Comparison of ENCODE assay signal across 10 cellular contexts in the genomic region with DNA sequence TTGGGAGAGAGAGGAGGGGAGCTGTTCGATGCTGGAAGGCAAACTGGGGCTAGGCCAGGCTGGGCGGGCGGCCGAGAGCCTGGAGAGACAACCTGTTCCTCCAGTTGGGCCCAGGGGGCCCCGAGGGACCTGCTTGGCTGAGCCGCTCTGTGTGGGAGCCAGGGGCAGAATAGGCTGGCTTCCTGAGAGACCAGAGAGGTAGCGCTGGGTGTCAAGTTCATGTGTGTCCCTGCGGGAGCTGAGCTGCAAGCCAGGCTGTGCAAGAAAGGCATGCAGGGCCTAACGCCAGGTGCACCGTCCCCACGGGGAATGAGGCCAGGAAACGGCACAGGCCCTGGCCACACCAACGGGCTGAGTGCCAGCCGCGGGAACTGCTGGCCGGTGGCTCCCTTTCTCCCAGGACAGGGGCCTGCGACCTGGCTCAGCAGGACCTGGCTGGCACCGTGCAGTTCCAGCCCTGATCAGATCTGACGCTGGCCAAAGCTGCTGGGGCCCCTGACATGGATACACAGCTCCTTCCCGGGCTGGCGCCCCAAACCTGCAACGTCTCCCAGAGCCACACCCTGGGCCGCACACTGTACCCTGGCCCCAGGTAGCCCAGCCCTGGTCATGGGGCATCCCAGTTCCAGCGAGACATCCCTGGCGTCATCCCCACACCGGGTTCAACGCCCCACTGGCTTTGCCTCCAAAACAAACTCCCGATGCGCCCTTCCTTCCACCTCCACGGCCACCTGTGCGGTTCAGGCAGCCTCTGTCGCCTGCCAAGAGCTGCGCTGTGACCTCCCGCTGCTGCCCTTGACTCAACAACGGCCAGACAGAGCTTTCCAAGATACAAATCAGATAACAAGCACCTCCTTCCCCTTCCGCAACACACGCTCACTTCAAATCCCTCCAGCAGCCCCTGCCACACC.
DNase-seq lines count a peak whose midpoint lies in the region; ATAC-seq, FAIRE-seq and TF ChIP-seq lines count a peak whose summit lies in the region.
"Had no signal": no experiment of that assay in that cellular context is flagged by ENCODE, and none has a peak within 500 bp of the region (broad histone marks: within the 10 kb centered on the region; RNA-seq: fewer than 3 reads in every experiment).

No MANE protein-coding gene starts in this region.

- no peak overlapping the region for H3K9ac ChIP-seq in astrocyte (ENCODE audit: low read length)
- no peak overlapping the region for H3K9ac ChIP-seq in liver (ENCODE audit: low read depth in 1 of 2, low read length in 2 of 2)

- FAIRE-seq in astrocyte (lab: Jason Lieb, UNC): no peak
- FAIRE-seq: colon, GM18507 had no signal

- peaks cover 4% of the 10 kb centered on the region for H3K4me1 Mint-ChIP-seq in astrocyte (ENCODE audit: low read depth, unreplicated experiment)

- H3K27ac Mint-ChIP-seq in astrocyte (ENCODE audit: unreplicated experiment): peak overlapping the region; percentile 62

- H3K4me1 ChIP-seq in astrocyte (ENCODE audit: insufficient read depth, low read length) (peaks cover 6% of the 10 kb centered on the region), liver (ENCODE audit: control insufficient read depth in 4 of 4, insufficient read depth in 4 of 4, low read length in 3 of 4) (peaks cover 22 to 36% (median 30%) of the 10 kb centered on the region in 4 donors), thyroid gland (peaks cover 23 to 31% of the 10 kb centered on the region in 2 donors)

- H3K9me3 Mint-ChIP-seq in astrocyte (ENCODE audit: unreplicated experiment): no peaks in the 10 kb centered on the region

- peaks cover 100% of the 10 kb centered on the region for H3K79me2 ChIP-seq in astrocyte (ENCODE audit: insufficient read depth, low read length)

- no peak overlapping the region for H2AFZ ChIP-seq in astrocyte (ENCODE audit: low read depth, low read length)

- H4K20me1 ChIP-seq in astrocyte (ENCODE audit: insufficient read depth, low read length): peaks cover 100% of the 10 kb centered on the region

- ATAC-seq in GM18858 (IDR thresholded peaks at IDR 0.05; ENCODE audit: unreplicated experiment): no peak
- no peak for ATAC-seq in GM19324 (IDR thresholded peaks at IDR 0.05; ENCODE audit: low FRiP score, unreplicated experiment)
- no peak for ATAC-seq in HG03025 (IDR thresholded peaks at IDR 0.05; ENCODE audit: low FRiP score, unreplicated experiment)

- no peak overlapping the region for H3K4me3 ChIP-seq in astrocyte (ENCODE audit: insufficient read depth, low read depth, low read length)
- H3K4me3 ChIP-seq in liver (ENCODE audit: low read depth in 1 of 3, low read length in 3 of 3): no peak overlapping the region
- no peak overlapping the region for H3K4me3 ChIP-seq in thyroid gland (replicated peaks in 1 of 3)

- no peak overlapping the region for H3K4me2 ChIP-seq in astrocyte (ENCODE audit: low read length)

- H3K27me3 Mint-ChIP-seq in astrocyte (ENCODE audit: low read depth, unreplicated experiment): no peaks in the 10 kb centered on the region

- peak overlapping the region; percentile 47 for H3K4me3 Mint-ChIP-seq in astrocyte (ENCODE audit: unreplicated experiment)

- TF ChIP-seq RAD21 in liver (IDR thresholded peaks at IDR 0.05): peak; percentile 39 to 53

- TF ChIP-seq POLR2A in thyroid gland (IDR thresholded peaks at IDR 0.05): no peak

- H3K9me3 ChIP-seq in astrocyte (ENCODE audit: insufficient read depth, low read depth, low read length) (no peaks in the 10 kb centered on the region), liver (ENCODE audit: control insufficient read depth in 4 of 4, low read length in 3 of 4) (no peaks in the 10 kb centered on the region), thyroid gland (no peaks in the 10 kb centered on the region)

- DNase-seq in NCI-H1436 (lab: John Stamatoyannopoulos, UW): peak; percentile 74
- DNase-seq in astrocyte (ENCODE audit: low read depth): no peak
- DNase-seq in thyroid gland: peak; percentile 95 to 97
- DNase-seq in OCI-M1 (lab: John Stamatoyannopoulos, UW): no peak

- H3K36me3 ChIP-seq in astrocyte (ENCODE audit: insufficient read depth, low read length) (peaks cover 43% of the 10 kb centered on the region), liver (ENCODE audit: control insufficient read depth in 4 of 4, insufficient read depth in 3 of 4, low read depth in 1 of 4, low read length in 3 of 4) (peaks cover 0 to 30% (median 12%) of the 10 kb centered on the region in 4 donors), thyroid gland (peaks cover 13 to 15% of the 10 kb centered on the region in 2 donors)

- 23% methylated on average over 37 of the region's 37 CpGs for WGBS in liver
- 10 to 25% methylated on average over 26 of the region's 37 CpGs for WGBS in thyroid gland, 2 donors

- no peak overlapping the region for H3K27ac ChIP-seq in astrocyte (ENCODE audit: low read depth, low read length)
- peak overlapping the region; percentile 56 to 72 for H3K27ac ChIP-seq in liver (ENCODE audit: low read depth in 1 of 2, low read length in 2 of 2)
- peak overlapping the region; percentile 79 to 85 (median 84) for H3K27ac ChIP-seq in thyroid gland

- H3K36me3 Mint-ChIP-seq in astrocyte (ENCODE audit: low read depth, unreplicated experiment): peaks cover 14% of the 10 kb centered on the region

- H3K27me3 ChIP-seq in astrocyte (ENCODE audit: insufficient read depth, low read length): no peaks in the 10 kb centered on the region
- no peaks in the 10 kb centered on the region for H3K27me3 ChIP-seq in liver (ENCODE audit: control insufficient read depth in 4 of 4, insufficient read depth in 4 of 4, low read length in 3 of 4)
- no peaks in the 10 kb centered on the region for H3K27me3 ChIP-seq in thyroid gland

- intact Hi-C loops in thyroid gland (cut with DNase I): loop anchor here (10.0 kb wide), 1 partner anchor 405 kb away; no protein-coding TSS in a partner anchor

- no peak for TF ChIP-seq CTCF in astrocyte (IDR thresholded peaks at IDR 0.05; ENCODE audit: insufficient read depth, low read depth, low read length)
- TF ChIP-seq CTCF in liver (IDR thresholded peaks at IDR 0.05; ENCODE audit: low read depth, low read length, missing input control): no peak
- TF ChIP-seq CTCF in thyroid gland (IDR thresholded peaks at IDR 0.05): peak in 1 of 6 experiments; percentile 8

TF ChIP-seq in liver, 16 proteins besides CTCF, POLR2A, EP300 and RAD21 (continues in another document):
- TF ChIP-seq, protein P1, sequence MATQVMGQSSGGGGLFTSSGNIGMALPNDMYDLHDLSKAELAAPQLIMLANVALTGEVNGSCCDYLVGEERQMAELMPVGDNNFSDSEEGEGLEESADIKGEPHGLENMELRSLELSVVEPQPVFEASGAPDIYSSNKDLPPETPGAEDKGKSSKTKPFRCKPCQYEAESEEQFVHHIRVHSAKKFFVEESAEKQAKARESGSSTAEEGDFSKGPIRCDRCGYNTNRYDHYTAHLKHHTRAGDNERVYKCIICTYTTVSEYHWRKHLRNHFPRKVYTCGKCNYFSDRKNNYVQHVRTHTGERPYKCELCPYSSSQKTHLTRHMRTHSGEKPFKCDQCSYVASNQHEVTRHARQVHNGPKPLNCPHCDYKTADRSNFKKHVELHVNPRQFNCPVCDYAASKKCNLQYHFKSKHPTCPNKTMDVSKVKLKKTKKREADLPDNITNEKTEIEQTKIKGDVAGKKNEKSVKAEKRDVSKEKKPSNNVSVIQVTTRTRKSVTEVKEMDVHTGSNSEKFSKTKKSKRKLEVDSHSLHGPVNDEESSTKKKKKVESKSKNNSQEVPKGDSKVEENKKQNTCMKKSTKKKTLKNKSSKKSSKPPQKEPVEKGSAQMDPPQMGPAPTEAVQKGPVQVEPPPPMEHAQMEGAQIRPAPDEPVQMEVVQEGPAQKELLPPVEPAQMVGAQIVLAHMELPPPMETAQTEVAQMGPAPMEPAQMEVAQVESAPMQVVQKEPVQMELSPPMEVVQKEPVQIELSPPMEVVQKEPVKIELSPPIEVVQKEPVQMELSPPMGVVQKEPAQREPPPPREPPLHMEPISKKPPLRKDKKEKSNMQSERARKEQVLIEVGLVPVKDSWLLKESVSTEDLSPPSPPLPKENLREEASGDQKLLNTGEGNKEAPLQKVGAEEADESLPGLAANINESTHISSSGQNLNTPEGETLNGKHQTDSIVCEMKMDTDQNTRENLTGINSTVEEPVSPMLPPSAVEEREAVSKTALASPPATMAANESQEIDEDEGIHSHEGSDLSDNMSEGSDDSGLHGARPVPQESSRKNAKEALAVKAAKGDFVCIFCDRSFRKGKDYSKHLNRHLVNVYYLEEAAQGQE (IDR thresholded peaks at IDR 0.05): peak; percentile 21
- TF ChIP-seq NR2F2 (IDR thresholded peaks at IDR 0.05) (peak; percentile 89), YY1 (IDR thresholded peaks at IDR 0.05) (peak; percentile 58), FOXA2 (IDR thresholded peaks at IDR 0.05) (peak; percentile 75), HNF4A (conservative IDR thresholded peaks at IDR 0.05) (peak; percentile 86 to 93), HNF4G (IDR thresholded peaks at IDR 0.05) (peak; percentile 68), GABPA (IDR thresholded peaks at IDR 0.05 in 1 of 2, conservative IDR thresholded peaks at IDR 0.05 in 1 of 2) (peak in 1 of 2 donors; percentile 46), JUND (IDR thresholded peaks at IDR 0.05) (peak; percentile 62 to 87), TAF1 (conservative IDR thresholded peaks at IDR 0.05) (no peak), FOXA1 (IDR thresholded peaks at IDR 0.05) (peak; percentile 44)
- TF ChIP-seq, protein P2, sequence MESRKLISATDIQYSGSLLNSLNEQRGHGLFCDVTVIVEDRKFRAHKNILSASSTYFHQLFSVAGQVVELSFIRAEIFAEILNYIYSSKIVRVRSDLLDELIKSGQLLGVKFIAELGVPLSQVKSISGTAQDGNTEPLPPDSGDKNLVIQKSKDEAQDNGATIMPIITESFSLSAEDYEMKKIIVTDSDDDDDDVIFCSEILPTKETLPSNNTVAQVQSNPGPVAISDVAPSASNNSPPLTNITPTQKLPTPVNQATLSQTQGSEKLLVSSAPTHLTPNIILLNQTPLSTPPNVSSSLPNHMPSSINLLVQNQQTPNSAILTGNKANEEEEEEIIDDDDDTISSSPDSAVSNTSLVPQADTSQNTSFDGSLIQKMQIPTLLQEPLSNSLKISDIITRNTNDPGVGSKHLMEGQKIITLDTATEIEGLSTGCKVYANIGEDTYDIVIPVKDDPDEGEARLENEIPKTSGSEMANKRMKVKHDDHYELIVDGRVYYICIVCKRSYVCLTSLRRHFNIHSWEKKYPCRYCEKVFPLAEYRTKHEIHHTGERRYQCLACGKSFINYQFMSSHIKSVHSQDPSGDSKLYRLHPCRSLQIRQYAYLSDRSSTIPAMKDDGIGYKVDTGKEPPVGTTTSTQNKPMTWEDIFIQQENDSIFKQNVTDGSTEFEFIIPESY (IDR thresholded peaks at IDR 0.05): no peak
- TF ChIP-seq, protein P3, sequence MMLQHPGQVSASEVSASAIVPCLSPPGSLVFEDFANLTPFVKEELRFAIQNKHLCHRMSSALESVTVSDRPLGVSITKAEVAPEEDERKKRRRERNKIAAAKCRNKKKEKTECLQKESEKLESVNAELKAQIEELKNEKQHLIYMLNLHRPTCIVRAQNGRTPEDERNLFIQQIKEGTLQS (IDR thresholded peaks at IDR 0.05): no peak
- TF ChIP-seq, protein P4, sequence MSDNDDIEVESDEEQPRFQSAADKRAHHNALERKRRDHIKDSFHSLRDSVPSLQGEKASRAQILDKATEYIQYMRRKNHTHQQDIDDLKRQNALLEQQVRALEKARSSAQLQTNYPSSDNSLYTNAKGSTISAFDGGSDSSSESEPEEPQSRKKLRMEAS (IDR thresholded peaks at IDR 0.05): peak; percentile 94

Comparison
In these comparisons a context has a peak if more than half of its experiments do, and no peak if none do; other contexts are left out.
1. DNase-seq: peak in NCI-H1436 (single experiment) and thyroid gland (2 of 2); none in astrocyte (single experiment) and OCI-M1 (single experiment).